17 cellular contexts compared by ENCODE assay signal in the genomic region with DNA sequence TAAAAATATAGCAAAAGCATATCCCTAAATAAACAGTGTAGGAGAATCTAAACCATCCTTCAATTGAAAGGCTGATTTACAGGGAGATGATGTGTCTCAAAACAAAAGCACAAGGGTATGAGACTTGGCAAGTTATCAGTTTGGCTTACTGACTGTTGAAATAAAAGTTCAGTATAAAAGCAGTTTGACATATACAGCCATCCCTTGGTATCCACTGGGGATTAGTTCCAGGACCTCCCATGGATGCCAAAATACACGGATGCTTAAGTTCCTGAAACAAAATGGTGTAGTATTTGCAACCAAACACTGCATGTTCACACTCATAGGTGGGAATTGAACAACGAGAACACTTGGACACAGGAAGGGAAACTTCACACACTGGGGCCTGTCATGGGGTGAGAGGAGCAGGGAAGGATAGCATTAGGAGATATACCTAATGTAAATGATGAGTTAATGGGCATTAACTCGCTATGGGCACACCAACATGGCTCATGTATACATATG.
"Had no signal": no experiment of that assay in that cellular context is flagged by ENCODE, and none has a peak within 500 bp of the region (broad histone marks: within the 10 kb centered on the region; RNA-seq: fewer than 3 reads in every experiment).

No MANE protein-coding gene starts in this region.

- H3K27me3 ChIP-seq: right atrium auricular region, suprapubic skin, thyroid gland had no signal

- H3K27ac ChIP-seq: right atrium auricular region, suprapubic skin, thyroid gland had no signal

- H3K4me3 ChIP-seq: lung, right atrium auricular region, suprapubic skin, thyroid gland had no signal

- H3K4me1 ChIP-seq: right atrium auricular region had no signal

- H3K36me3 ChIP-seq: right atrium auricular region, suprapubic skin, thyroid gland had no signal

- DNase-seq: dermis blood vessel endothelial cell; foreskin melanocyte; head of caudate nucleus; hippocampal formation; left colon; left ventricle myocardium superior; mesenchymal stem cell; midbrain; naive B cell; posterior cingulate gyrus; small intestine; stimulated activated CD4-positive, alpha-beta T cell treated with anti-CD3 and anti-CD28 coated beads, Interleukin-12 subunit alpha, Interleukin-12 subunit beta, amount 100 ng/mL, for 4 hours; stimulated activated naive CD4-positive, alpha-beta T cell; thyroid gland had no signal

- ATAC-seq: left colon, left ventricle myocardium superior had no signal

- H3K9me3 ChIP-seq: right atrium auricular region, suprapubic skin, thyroid gland had no signal
